Comparison of ENCODE assay signal across 15 cellular contexts in genomic region chr13:32259116-32259515, GRCh38. TPM values are rescaled to one million over a fixed set of nuclear protein-coding genes. Genes with fewer than 3 reads are reported as not detected.
DNase-seq lines count a peak whose midpoint lies in the region; ATAC-seq and TF ChIP-seq lines count a peak whose summit lies in the region.
"Had no signal": no experiment of that assay in that cellular context is flagged by ENCODE, and none has a peak within 500 bp of the region (broad histone marks: within the 10 kb centered on the region; RNA-seq: fewer than 3 reads in every experiment).

No MANE protein-coding gene starts in this region.

- H3K27ac ChIP-seq in heart left ventricle (peak overlapping the region in 8 of 12 donors; percentile 10 to 84 (median 33)), WERI-Rb-1 (no peak overlapping the region), gastroesophageal sphincter (peak overlapping the region; percentile 39 to 75 (median 69)), uterus (peak overlapping the region; percentile 31 to 88)

- TF ChIP-seq CTCF in heart left ventricle (IDR thresholded peaks at IDR 0.05) (peak in 4 of 12 donors; percentile 12 to 38 (median 20)), WERI-Rb-1 (IDR thresholded peaks at IDR 0.05; ENCODE audit: low read depth, low read length) (peak; percentile 28; the same call in 1 of the 2 replicates), gastroesophageal sphincter (IDR thresholded peaks at IDR 0.05) (peak in 2 of 4 experiments; percentile 20 to 23), uterus (IDR thresholded peaks at IDR 0.05) (peak in 1 of 4 experiments; percentile 11)

- H3K9me3 ChIP-seq in heart left ventricle (no peaks in the 10 kb centered on the region), WERI-Rb-1 (ENCODE audit: severe bottlenecking) (no peaks in the 10 kb centered on the region), gastroesophageal sphincter (no peaks in the 10 kb centered on the region), uterus (no peaks in the 10 kb centered on the region)
- H3K9me3 ChIP-seq: SK-N-SH, tibial nerve had no signal

- no peak for ATAC-seq in heart left ventricle
- ATAC-seq in Right ventricle myocardium superior (ENCODE audit: poor library complexity), result no peak
- ATAC-seq in gastroesophageal sphincter, result no peak
- ATAC-seq in GM21515 (IDR thresholded peaks at IDR 0.05; ENCODE audit: unreplicated experiment), result no peak

- H3K4me3 ChIP-seq in heart left ventricle, result no peak overlapping the region
- no peak overlapping the region for H3K4me3 ChIP-seq in WERI-Rb-1 (ENCODE audit: low read depth, low read length)
- H3K4me3 ChIP-seq in gastroesophageal sphincter, result no peak overlapping the region
- no peak overlapping the region for H3K4me3 ChIP-seq in uterus
- H3K4me3 ChIP-seq: tibial nerve had no signal

- no peak for TF ChIP-seq EP300 in gastroesophageal sphincter (IDR thresholded peaks at IDR 0.05)

- peaks cover 0 to 58% (median 12%) of the 10 kb centered on the region in 9 donors for H3K36me3 ChIP-seq in heart left ventricle
- H3K36me3 ChIP-seq in WERI-Rb-1, result peaks cover 5% of the 10 kb centered on the region; the same call in 1 of the 2 replicates
- peaks cover 4 to 19% of the 10 kb centered on the region in 2 donors for H3K36me3 ChIP-seq in gastroesophageal sphincter
- H3K36me3 ChIP-seq in uterus, result no peaks in the 10 kb centered on the region
- H3K36me3 ChIP-seq: tibial nerve had no signal

- intact Hi-C loops in heart left ventricle (cut with DNase I), result no loop called here
- intact Hi-C loops in Right ventricle myocardium superior (cut with DNase I), result no loop called here
- intact Hi-C loops in uterus (cut with DNase I; ENCODE audit: low total_unique reads), result no loop called here

- H3K4me1 ChIP-seq in heart left ventricle, result peaks cover 5 to 90% (median 47%) of the 10 kb centered on the region in 12 donors
- H3K4me1 ChIP-seq in gastroesophageal sphincter, result peaks cover 16 to 72% (median 21%) of the 10 kb centered on the region in 3 donors
- no peaks in the 10 kb centered on the region for H3K4me1 ChIP-seq in uterus

- DNase-seq in heart left ventricle (no peak), Right ventricle myocardium superior (no peak), WERI-Rb-1 (no peak), uterus (no peak), NCI-H2081 (lab: John Stamatoyannopoulos, UW) (no peak), NCI-H1105 (lab: John Stamatoyannopoulos, UW) (no peak)
- DNase-seq: activated naive CD4-positive, alpha-beta T cell treated with anti-CD3 and anti-CD28 coated beads for 36 hours; Karpas-422; SK-N-SH had no signal

- TF ChIP-seq POLR2A in heart left ventricle (IDR thresholded peaks at IDR 0.05) (no peak), gastroesophageal sphincter (IDR thresholded peaks at IDR 0.05) (no peak), uterus (IDR thresholded peaks at IDR 0.05) (no peak)

- 95 to 100% (median 99%) methylated on average over 1 of the region's 1 CpG for WGBS in heart left ventricle, 4 donors
- 100% methylated on average over 1 of the region's 1 CpG for WGBS in gastroesophageal sphincter (ENCODE audit: low coverage in 1 of 2), 2 donors

- H3K27me3 ChIP-seq in heart left ventricle (no peaks in the 10 kb centered on the region), WERI-Rb-1 (ENCODE audit: insufficient read depth, low read depth, severe bottlenecking) (no peaks in the 10 kb centered on the region), gastroesophageal sphincter (no peaks in the 10 kb centered on the region), uterus (no peaks in the 10 kb centered on the region)
- H3K27me3 ChIP-seq: tibial nerve had no signal

RNA-seq across cellular contexts. Expression of gene ZAR1L, which starts 56.0 kb away (rescaled TPM):
- not detected for total RNA-seq in heart left ventricle
- polyA plus RNA-seq in heart left ventricle, result not detected
- total RNA-seq in Right ventricle myocardium superior, result not detected
- not detected for total RNA-seq in gastroesophageal sphincter
- not detected for total RNA-seq in uterus
- total RNA-seq: activated CD8-positive, alpha-beta memory T cell treated with anti-CD3 and anti-CD28 coated beads for 36 hours; activated naive CD4-positive, alpha-beta T cell treated with anti-CD3 and anti-CD28 coated beads for 36 hours; cardiac septum had no signal
- polyA plus RNA-seq: AG04450 had no signal

RNA-seq across cellular contexts. Expression of gene BRCA2, which starts 56.2 kb away (rescaled TPM):
- total RNA-seq in heart left ventricle (1 to 10 TPM in 2 of 9 donors, under 1 TPM in 7; 0.13 to 5.2 (median 0.42) TPM), Right ventricle myocardium superior (0.43 TPM), gastroesophageal sphincter (1 to 10 TPM in 1 of 4 donors, under 1 TPM in 3; 0.19 to 1.0 (median 0.72) TPM), uterus (10 to 100 TPM in 1 of 4 donors, 1 to 10 TPM in 1, under 1 TPM in 2; 0.26 to 11.5 (median 0.89) TPM)
- polyA plus RNA-seq in heart left ventricle, result under 1 TPM; 0.04 to 0.12 TPM
